14 cellular contexts compared by ENCODE assay signal in the genomic region with DNA sequence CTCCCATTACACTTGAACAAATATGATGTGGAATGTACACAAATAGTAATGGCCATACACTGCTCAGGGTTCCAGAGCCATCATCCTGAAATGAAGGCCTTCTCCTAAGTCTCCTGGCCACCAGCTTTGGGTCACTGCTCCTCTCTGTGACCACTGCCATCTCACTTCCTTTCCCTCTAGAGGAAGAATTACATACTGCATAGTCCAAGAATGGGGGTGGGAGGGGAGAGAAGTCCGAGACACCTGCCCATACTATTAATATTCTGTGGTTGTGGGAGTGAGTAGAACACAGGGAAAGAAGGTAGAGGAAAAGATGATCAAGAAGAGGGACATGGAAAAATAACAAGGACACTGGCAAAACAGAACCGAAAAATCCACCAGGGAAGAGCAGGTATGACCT. TPM values are rescaled to one million over a fixed set of nuclear protein-coding genes. Genes with fewer than 3 reads are reported as not detected.
DNase-seq lines count a peak whose midpoint lies in the region; ATAC-seq and TF ChIP-seq lines count a peak whose summit lies in the region.
"Had no signal": no experiment of that assay in that cellular context is flagged by ENCODE, and none has a peak within 500 bp of the region (broad histone marks: within the 10 kb centered on the region; RNA-seq: fewer than 3 reads in every experiment).

No MANE protein-coding gene starts in this region.

- WGBS in mammary epithelial cell (ENCODE audit: low coverage, missing lambda C conversion rate) = 96% methylated on average over 2 of the region's 2 CpGs

- H3K4me3 Mint-ChIP-seq in MCF 10A (ENCODE audit: unreplicated experiment) = no peak overlapping the region
- no peak overlapping the region for H3K4me3 Mint-ChIP-seq in stimulated activated effector memory CD8-positive, alpha-beta T cell treated with anti-CD3 and anti-CD28 coated beads, Interleukin-12 subunit alpha, Interleukin-12 subunit beta, amount 100 ng/mL, for 72 hours
- H3K4me3 Mint-ChIP-seq: CD8-positive, alpha-beta memory T cell had no signal

- H3K79me2 ChIP-seq in mammary epithelial cell (ENCODE audit: insufficient read depth, low read length) = peaks cover 11% of the 10 kb centered on the region

- no peaks in the 10 kb centered on the region for H4K20me1 ChIP-seq in mammary epithelial cell (ENCODE audit: insufficient read depth, low read length)

- H2AFZ ChIP-seq in mammary epithelial cell (ENCODE audit: low read depth, low read length) = no peak overlapping the region

- in situ Hi-C loops in mammary epithelial cell (cut with MboI; ENCODE audit: low sequenced_read_pairs in 2 of 2) (no loop called here), brain microvascular endothelial cell (cut with HindIII; ENCODE audit: low pct_ligation_motif_present, low sequenced_read_pairs) (no loop called here)

- H3K9me3 Mint-ChIP-seq in MCF 10A (ENCODE audit: unreplicated experiment) = no peaks in the 10 kb centered on the region
- H3K9me3 Mint-ChIP-seq in stimulated activated effector memory CD8-positive, alpha-beta T cell treated with anti-CD3 and anti-CD28 coated beads, Interleukin-12 subunit alpha, Interleukin-12 subunit beta, amount 100 ng/mL, for 72 hours = no peaks in the 10 kb centered on the region
- H3K9me3 Mint-ChIP-seq: CD8-positive, alpha-beta memory T cell had no signal

- H3K4me1 ChIP-seq in mammary epithelial cell (ENCODE audit: insufficient read depth, low read length) = peaks cover 10% of the 10 kb centered on the region

- H3K4me1 Mint-ChIP-seq in MCF 10A (ENCODE audit: insufficient read depth, unreplicated experiment) = peaks cover 6% of the 10 kb centered on the region
- no peaks in the 10 kb centered on the region for H3K4me1 Mint-ChIP-seq in stimulated activated effector memory CD8-positive, alpha-beta T cell treated with anti-CD3 and anti-CD28 coated beads, Interleukin-12 subunit alpha, Interleukin-12 subunit beta, amount 100 ng/mL, for 72 hours
- H3K4me1 Mint-ChIP-seq: CD8-positive, alpha-beta memory T cell had no signal

- H3K27me3 Mint-ChIP-seq in MCF 10A (ENCODE audit: insufficient read depth, unreplicated experiment) = no peaks in the 10 kb centered on the region

- intact Hi-C loops in MCF 10A (cut with micrococcal nuclease) (no loop called here), mammary epithelial cell (cut with micrococcal nuclease) (no loop called here), sciatic nerve (cut with DNase I) (no loop called here)

- peak overlapping the region; percentile 14 for H3K27ac Mint-ChIP-seq in MCF 10A (ENCODE audit: low read depth, unreplicated experiment)
- no peak overlapping the region for H3K27ac Mint-ChIP-seq in stimulated activated effector memory CD8-positive, alpha-beta T cell treated with anti-CD3 and anti-CD28 coated beads, Interleukin-12 subunit alpha, Interleukin-12 subunit beta, amount 100 ng/mL, for 72 hours
- H3K27ac Mint-ChIP-seq: CD8-positive, alpha-beta memory T cell had no signal

- H3K36me3 Mint-ChIP-seq in MCF 10A (ENCODE audit: insufficient read depth, unreplicated experiment) = peaks cover 57% of the 10 kb centered on the region
- H3K36me3 Mint-ChIP-seq in stimulated activated effector memory CD8-positive, alpha-beta T cell treated with anti-CD3 and anti-CD28 coated beads, Interleukin-12 subunit alpha, Interleukin-12 subunit beta, amount 100 ng/mL, for 72 hours = no peaks in the 10 kb centered on the region
- H3K36me3 Mint-ChIP-seq: CD8-positive, alpha-beta memory T cell had no signal

- no TSS peak for BruUV-seq in MCF 10A (replicated peaks; lab: Mats Ljungman, UMichigan)
- BruUV-seq in mammary epithelial cell (replicated peaks; lab: Mats Ljungman, UMichigan) = no TSS peak

- no peaks in the 10 kb centered on the region for H3K9me3 ChIP-seq in mammary epithelial cell (replicated peaks; ENCODE audit: insufficient read depth, low read length)
- H3K9me3 ChIP-seq: Caco-2 had no signal

- H3K27ac ChIP-seq in mammary epithelial cell (ENCODE audit: insufficient read depth, low read depth, low read length) = no peak overlapping the region
- no peak overlapping the region for H3K27ac ChIP-seq in brain microvascular endothelial cell
- H3K27ac ChIP-seq: 22Rv1 had no signal

- no peaks in the 10 kb centered on the region for H3K27me3 ChIP-seq in mammary epithelial cell (ENCODE audit: insufficient read depth, low read length)
- no peaks in the 10 kb centered on the region for H3K27me3 ChIP-seq in brain microvascular endothelial cell (replicated peaks)

- no peak overlapping the region for H3K4me2 ChIP-seq in mammary epithelial cell (ENCODE audit: insufficient read depth, low read depth, low read length)

- dilution Hi-C loops in mammary epithelial cell (cut with HindIII; ENCODE audit: low sequenced_read_pairs) = no loop called here

- POLR2A ChIA-PET in MCF 10A (lab: Yijun Ruan, JAX) = interaction anchor here (0.5 to 1.5 kb wide), 2 partner anchors 11 to 700 kb away, joined by 3 read pairs; no protein-coding TSS in a partner anchor

- H3K9ac ChIP-seq in mammary epithelial cell (ENCODE audit: insufficient read depth, low read length) = no peak overlapping the region

- CTCF ChIA-PET in MCF 10A (lab: Yijun Ruan, JAX) = no interaction called here
- CTCF ChIA-PET in mammary epithelial cell (lab: Charles Lee; ENCODE audit: low non-redundant PET) = no interaction called here

- no peak for ATAC-seq in sciatic nerve
- ATAC-seq in SK-N-SH treated with all-trans-retinoic acid at 6 μM for 48 hours = no peak
- ATAC-seq in stimulated activated effector memory CD8-positive, alpha-beta T cell treated with anti-CD3 and anti-CD28 coated beads, Interleukin-12 subunit alpha, Interleukin-12 subunit beta, amount 100 ng/mL, for 72 hours = no peak

- TF ChIP-seq CTCF in MCF 10A (IDR thresholded peaks at IDR 0.05; ENCODE audit: unreplicated experiment) (no peak), mammary epithelial cell (conservative IDR thresholded peaks at IDR 0.05 in 1 of 2, IDR thresholded peaks at IDR 0.05 in 1 of 2; ENCODE audit: extremely low read depth in 1 of 2, insufficient read depth in 1 of 2, low read depth in 1 of 2, low read length in 2 of 2) (no peak), brain microvascular endothelial cell (IDR thresholded peaks at IDR 0.05; ENCODE audit: low read depth, low read length, missing control alignments) (peak; percentile 3)

- DNase-seq in MCF 10A (ENCODE audit: unreplicated experiment) = no peak
- no peak for DNase-seq in mammary epithelial cell
- DNase-seq in brain microvascular endothelial cell = no peak
- peak; percentile 57 for DNase-seq in myocyte (ENCODE audit: low read depth)
- DNase-seq in sciatic nerve (ENCODE audit: low spot score) = no peak
- DNase-seq in stimulated activated effector memory CD8-positive, alpha-beta T cell treated with anti-CD3 and anti-CD28 coated beads, Interleukin-12 subunit alpha, Interleukin-12 subunit beta, amount 100 ng/mL, for 72 hours (ENCODE audit: low spot score in 2 of 2) = no peak
- DNase-seq: Caco-2; CD8-positive, alpha-beta memory T cell; DND-41; GDM1; HCEC 1CT; IMR-90 had no signal

- H3K36me3 ChIP-seq in mammary epithelial cell (ENCODE audit: insufficient read depth, low read length) (peaks cover 4% of the 10 kb centered on the region), brain microvascular endothelial cell (replicated peaks) (peaks cover 24% of the 10 kb centered on the region)

- H3K4me3 ChIP-seq in mammary epithelial cell (replicated peaks in 1 of 3; ENCODE audit: insufficient read depth in 1 of 3, low read depth in 2 of 3, low read length in 3 of 3) (no peak overlapping the region), brain microvascular endothelial cell (ENCODE audit: low read depth, low read length) (no peak overlapping the region)

TF ChIP-seq in SK-N-SH treated with all-trans-retinoic acid at 6 μM for 48 hours, 23 proteins besides CTCF, POLR2A, EP300 and RAD21:
- no peak for TF ChIP-seq TCF4 (CRISPR knock-in tag; IDR thresholded peaks at IDR 0.05; ENCODE audit: borderline replicate concordance)
- no peak for TF ChIP-seq BACH2 (CRISPR knock-in tag; IDR thresholded peaks at IDR 0.05; ENCODE audit: borderline replicate concordance)
- no peak for TF ChIP-seq ZFP3 (CRISPR knock-in tag; IDR thresholded peaks at IDR 0.05)
- no peak for TF ChIP-seq ESRRG (CRISPR knock-in tag; IDR thresholded peaks at IDR 0.05)
- TF ChIP-seq ZNF70 (CRISPR knock-in tag; IDR thresholded peaks at IDR 0.05) = no peak
- TF ChIP-seq, protein P1, sequence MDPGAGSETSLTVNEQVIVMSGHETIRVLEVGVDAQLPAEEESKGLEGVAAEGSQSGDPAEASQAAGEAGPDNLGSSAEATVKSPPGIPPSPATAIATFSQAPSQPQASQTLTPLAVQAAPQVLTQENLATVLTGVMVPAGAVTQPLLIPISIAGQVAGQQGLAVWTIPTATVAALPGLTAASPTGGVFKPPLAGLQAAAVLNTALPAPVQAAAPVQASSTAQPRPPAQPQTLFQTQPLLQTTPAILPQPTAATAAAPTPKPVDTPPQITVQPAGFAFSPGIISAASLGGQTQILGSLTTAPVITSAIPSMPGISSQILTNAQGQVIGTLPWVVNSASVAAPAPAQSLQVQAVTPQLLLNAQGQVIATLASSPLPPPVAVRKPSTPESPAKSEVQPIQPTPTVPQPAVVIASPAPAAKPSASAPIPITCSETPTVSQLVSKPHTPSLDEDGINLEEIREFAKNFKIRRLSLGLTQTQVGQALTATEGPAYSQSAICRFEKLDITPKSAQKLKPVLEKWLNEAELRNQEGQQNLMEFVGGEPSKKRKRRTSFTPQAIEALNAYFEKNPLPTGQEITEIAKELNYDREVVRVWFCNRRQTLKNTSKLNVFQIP (CRISPR knock-in tag; IDR thresholded peaks at IDR 0.05; ENCODE audit: borderline replicate concordance, low read depth) = no peak
- no peak for TF ChIP-seq OSR1 (CRISPR knock-in tag; IDR thresholded peaks at IDR 0.05)
- no peak for TF ChIP-seq TOX (CRISPR knock-in tag; IDR thresholded peaks at IDR 0.05; ENCODE audit: borderline replicate concordance)
- no peak for TF ChIP-seq ZNF8 (CRISPR knock-in tag; IDR thresholded peaks at IDR 0.05)
- TF ChIP-seq ARNTL (CRISPR knock-in tag; IDR thresholded peaks at IDR 0.05; ENCODE audit: borderline replicate concordance, low read depth) = no peak
- TF ChIP-seq PPARA (CRISPR knock-in tag; IDR thresholded peaks at IDR 0.05; ENCODE audit: borderline replicate concordance) = no peak
- no peak for TF ChIP-seq GLIS3 (CRISPR knock-in tag; IDR thresholded peaks at IDR 0.05)
TF ChIP-seq in SK-N-SH treated with all-trans-retinoic acid at 6 μM for 48 hours: peak in this region for 0.

RNA-seq across cellular contexts. Expression of a gene that starts 20.6 kb away (rescaled TPM):
- total RNA-seq in MCF 10A (2022) = 93.0 and 101 TPM in 2 replicates
- total RNA-seq in mammary epithelial cell = 10 to 100 TPM; 69.3 to 80.3 TPM
- 32.9 TPM for polyA plus RNA-seq in mammary epithelial cell
- polyA minus RNA-seq in mammary epithelial cell = 117 TPM
- total RNA-seq in myocyte = 59.9 and 131 TPM in 2 replicates
- polyA plus RNA-seq in myocyte (2012) = 46.3 TPM
- 56.3 TPM for total RNA-seq in sciatic nerve
- polyA plus RNA-seq: CD8-positive, alpha-beta memory T cell had no signal
